29 cellular contexts compared by ENCODE assay signal in the genomic region with DNA sequence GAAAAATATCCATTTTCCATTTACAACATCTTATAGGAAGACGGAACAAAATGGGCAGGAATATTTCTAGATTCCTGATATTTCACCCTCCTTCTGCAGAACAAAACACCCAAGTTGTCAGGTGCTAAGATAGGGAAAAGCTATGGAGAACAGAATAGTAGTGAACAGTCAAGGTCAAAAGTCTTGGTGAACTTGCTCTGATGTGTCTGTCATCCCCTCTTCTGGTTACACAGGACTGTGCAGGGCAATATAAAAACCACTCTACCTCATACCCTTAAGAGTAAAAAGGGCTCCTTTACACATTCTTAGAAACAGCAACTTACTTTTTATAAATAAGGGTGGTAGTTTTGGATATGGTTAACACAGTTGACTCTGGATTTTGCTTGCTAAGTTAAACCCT. TPM values are rescaled to one million over a fixed set of nuclear protein-coding genes. Genes with fewer than 3 reads are reported as not detected.
"Had no signal": no experiment of that assay in that cellular context is flagged by ENCODE, and none has a peak within 500 bp of the region (broad histone marks: within the 10 kb centered on the region; RNA-seq: fewer than 3 reads in every experiment).

No MANE protein-coding gene starts in this region.

- ATAC-seq: PC-3 had no signal

- H3K4me1 ChIP-seq: Peyer's patch, SJSA1 had no signal

- H3K27ac ChIP-seq: KMS-11, Peyer's patch, SJSA1 had no signal

- H3K36me3 ChIP-seq: Peyer's patch, SJSA1 had no signal

- H3K9ac ChIP-seq: KMS-11, SK-N-SH had no signal

- DNase-seq: Karpas-422; KBM-7; MM.1S; MV-4-11; NCI-H1092; NCI-H1105; NCI-H1436 treated with DMSO at 0.1 percent for 48 hours; NCI-H1694 treated with DMSO at 0.1 percent for 48 hours; NCI-H187 treated with DMSO at 0.1 percent for 48 hours; NCI-H2029; NCI-H2227 treated with DMSO at 0.1 percent for 48 hours; NCI-H345; NCI-H446; NCI-H510A treated with DMSO at 0.1 percent for 48 hours; NCI-H524 treated with DMSO at 0.1 percent for 48 hours; NCI-H526 treated with DMSO at 0.1 percent for 48 hours; NCI-H774; NK-92 treated with Interleukin-12 subunit alpha and Interleukin-12 subunit beta, amount 100 ng/mL, for 24 hours; OCI-M1; PC-3; Peyer's patch; Right ventricle myocardium superior; RPMI8226; SHP77 treated with DMSO at 0.1 percent for 48 hours; SK-N-SH had no signal

- H3K9me3 ChIP-seq: Peyer's patch, SJSA1, SK-N-SH had no signal

- H3K27me3 ChIP-seq: Peyer's patch, SJSA1 had no signal

- H3K4me3 ChIP-seq: Peyer's patch, SJSA1 had no signal

- H3K4me2 ChIP-seq: KMS-11, SK-N-SH had no signal

RNA-seq across cellular contexts. Expression of a gene that starts 4.4 kb away (rescaled TPM):
- total RNA-seq: MCF 10A, NCI-H460, PC-3, Peyer's patch, Right ventricle myocardium superior, SJSA1 had no signal
